ENCODE assay signal across 32 cellular contexts in the genomic region with DNA sequence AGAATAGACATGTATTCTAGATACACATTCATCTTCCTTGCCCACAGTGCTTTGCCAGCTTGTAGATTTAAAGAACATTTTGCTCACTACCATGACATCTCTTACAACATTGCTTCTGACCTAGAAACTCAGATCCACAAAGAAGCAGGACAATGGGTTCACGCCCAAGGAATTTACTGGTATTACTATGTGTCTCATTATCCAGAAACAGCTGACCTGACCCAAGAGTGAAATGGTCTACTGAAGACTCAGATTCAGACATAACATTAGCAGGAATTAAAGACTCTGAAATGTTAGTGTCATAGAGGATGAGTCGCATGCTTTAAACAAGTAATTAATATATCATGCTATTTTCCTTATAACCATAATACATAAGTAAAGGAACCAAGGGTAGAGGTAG.
"Had no signal": no experiment of that assay in that cellular context is flagged by ENCODE, and none has a peak within 500 bp of the region (broad histone marks: within the 10 kb centered on the region; RNA-seq: fewer than 3 reads in every experiment).

No MANE protein-coding gene starts in this region.

- H3K27me3 ChIP-seq: brain microvascular endothelial cell, esophagus muscularis mucosa, gastroesophageal sphincter, heart right ventricle had no signal

- H3K4me1 ChIP-seq: esophagus muscularis mucosa, gastroesophageal sphincter, heart right ventricle had no signal

- H3K36me3 ChIP-seq: brain microvascular endothelial cell, esophagus muscularis mucosa, gastroesophageal sphincter, heart right ventricle, WERI-Rb-1 had no signal

- H3K4me3 ChIP-seq: esophagus muscularis mucosa, gastroesophageal sphincter, heart right ventricle had no signal

- FAIRE-seq: astrocyte, colon had no signal

- ATAC-seq: activated CD4-positive, CD25-positive, alpha-beta regulatory T cell treated with anti-CD3 and anti-CD28 coated beads, Interleukin-2, amount 50 U/mL, for 24 hours; activated CD8-positive, alpha-beta T cell treated with anti-CD3 and anti-CD28 coated beads for 36 hours; activated T-cell treated with anti-CD3 and anti-CD28 coated beads, Interleukin-2, amount 50 U/mL, for 4 hours; activated T-helper 17 cell treated with anti-CD3 and anti-CD28 coated beads, Interleukin-2, amount 50 U/mL, for 72 hours; effector memory CD8-positive, alpha-beta T cell; gastroesophageal sphincter; heart right ventricle; T-helper 17 cell had no signal

- H3K9me3 ChIP-seq: gastroesophageal sphincter had no signal

- H3K27ac ChIP-seq: brain microvascular endothelial cell, esophagus muscularis mucosa, gastroesophageal sphincter, heart right ventricle, WERI-Rb-1 had no signal

- DNase-seq: activated B cell treated with CpG ODN at 0.5 μM for 24 hours; activated CD4-positive, alpha-beta T cell treated with anti-CD3 and anti-CD28 coated beads for 48 hours; activated CD4-positive, alpha-beta T cell treated with anti-CD3 and anti-CD28 coated beads, Interleukin-2, amount 50 U/mL, for 1 hour; activated CD4-positive, alpha-beta T cell treated with anti-CD3 and anti-CD28 coated beads, Interleukin-2, amount 50 U/mL, for 48 hours; activated CD8-positive, alpha-beta memory T cell treated with anti-CD3 and anti-CD28 coated beads for 24 hours; activated CD8-positive, alpha-beta T cell treated with anti-CD3 and anti-CD28 coated beads for 36 hours; activated effector memory CD4-positive, alpha-beta T cell treated with Interleukin-2 at 50 U/mL for 16 hours; activated gamma-delta T cell treated with Interleukin-2 at 50 U/mL for 16 hours; activated naive CD4-positive, alpha-beta T cell treated with anti-CD3 and anti-CD28 coated beads, Interleukin-2, amount 50 U/mL, for 16 hours; activated naive CD4-positive, alpha-beta T cell treated with Interleukin-2 at 50 U/mL for 16 hours; activated T-cell treated with anti-CD3 and anti-CD28 coated beads, Interleukin-2, amount 50 U/mL, for 4 hours; amniotic stem cell; anterior cingulate cortex; brain microvascular endothelial cell; caudate nucleus; cortex of kidney; dermis blood vessel endothelial cell; effector CD4-positive, alpha-beta T cell; effector memory CD8-positive, alpha-beta T cell; erythroblast; foreskin melanocyte; heart right ventricle; T-helper 1 cell; T-helper 17 cell; T1000; WERI-Rb-1 had no signal
